ENCODE assay signal across 15 cellular contexts in the genomic region with DNA sequence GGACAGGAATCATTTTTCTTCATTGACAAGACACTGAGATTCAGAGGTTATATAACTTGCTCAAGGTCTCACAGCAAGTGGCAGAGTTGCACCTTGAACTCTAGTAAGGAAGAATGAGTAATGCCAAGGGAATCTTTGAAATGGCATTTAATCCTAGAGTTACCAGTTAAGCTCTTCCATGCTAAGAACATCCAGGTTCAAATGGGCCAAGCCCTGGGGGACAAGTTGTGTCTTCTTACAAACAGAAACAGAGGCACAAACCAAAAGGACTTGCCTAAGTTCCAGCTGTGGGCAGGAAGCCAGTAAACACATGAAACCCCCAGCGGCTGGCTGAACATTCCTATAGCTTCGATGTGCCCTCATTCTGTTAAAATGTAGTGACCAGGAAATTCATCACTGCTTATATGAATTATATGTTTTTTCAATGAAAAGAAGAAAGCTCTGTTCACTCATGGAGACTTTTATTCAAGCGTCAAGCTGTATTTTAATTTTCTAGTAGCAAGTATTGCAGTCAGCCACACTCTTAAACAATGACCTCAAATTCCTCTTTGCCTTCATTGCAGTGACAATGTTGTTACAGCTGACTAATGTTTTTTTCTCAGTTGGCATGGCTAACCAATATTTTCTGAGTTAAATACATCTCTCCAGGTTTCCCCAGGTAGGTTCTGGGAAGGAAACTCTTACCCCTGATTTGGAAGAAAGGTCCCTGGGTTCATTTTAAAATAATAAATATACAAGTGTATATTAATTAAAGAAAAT.
DNase-seq lines count a peak whose midpoint lies in the region; ATAC-seq, FAIRE-seq and TF ChIP-seq lines count a peak whose summit lies in the region.
"Had no signal": no experiment of that assay in that cellular context is flagged by ENCODE, and none has a peak within 500 bp of the region (broad histone marks: within the 10 kb centered on the region; RNA-seq: fewer than 3 reads in every experiment).

No MANE protein-coding gene starts in this region.

- H3K27me3 ChIP-seq in keratinocyte (ENCODE audit: control insufficient read depth, extremely low read depth, insufficient read depth, low read length) (no peaks in the 10 kb centered on the region), ascending aorta (no peaks in the 10 kb centered on the region)
- H3K27me3 ChIP-seq in CD8-positive, alpha-beta T cell (ENCODE audit: insufficient read depth, low read length): no peaks in the 10 kb centered on the region
- H3K27me3 ChIP-seq: heart left ventricle, testis had no signal

- H3K36me3 Mint-ChIP-seq in CD8-positive, alpha-beta T cell: no peaks in the 10 kb centered on the region
- H3K36me3 Mint-ChIP-seq: activated naive CD8-positive, alpha-beta T cell treated with anti-CD3 and anti-CD28 coated beads, Interleukin-2, amount 10 ng/mL, durations not matched to agents 7 days and 5 days; naive B cell had no signal

- peak; percentile 63 for DNase-seq in HT-29 (ENCODE audit: low spot score)
- DNase-seq in astrocyte of the hippocampus (ENCODE audit: low read depth, low spot score): peak; percentile 78
- DNase-seq in keratinocyte (ENCODE audit: low read depth, low spot score): no peak
- peak; percentile 75 for DNase-seq in smooth muscle cell of the brain vasculature (ENCODE audit: low read depth, low spot score)
- DNase-seq in stimulated activated naive CD4-positive, alpha-beta T cell treated with Interleukin-2 at 50 U/mL for 16 hours (lab: John Stamatoyannopoulos, UW): no peak
- DNase-seq in CD8-positive, alpha-beta T cell: no peak
- DNase-seq in ascending aorta (ENCODE audit: low spot score in 2 of 2): no peak
- no peak for DNase-seq in activated CD4-positive, alpha-beta T cell treated with anti-CD3 and anti-CD28 coated beads for 4 hours
- DNase-seq: activated naive CD8-positive, alpha-beta T cell treated with anti-CD3 and anti-CD28 coated beads, Interleukin-2, amount 10 ng/mL, durations not matched to agents 7 days and 5 days; heart left ventricle; left cardiac atrium; naive B cell; testis had no signal

- peaks cover 9% of the 10 kb centered on the region for H3K4me1 ChIP-seq in keratinocyte (ENCODE audit: control insufficient read depth, extremely low read depth, insufficient read depth, low read length)
- no peaks in the 10 kb centered on the region for H3K4me1 ChIP-seq in CD8-positive, alpha-beta T cell (ENCODE audit: insufficient read depth, low read length)
- H3K4me1 ChIP-seq in ascending aorta: no peaks in the 10 kb centered on the region
- H3K4me1 ChIP-seq: heart left ventricle, prostate gland, testis had no signal

- intact Hi-C loops in CD8-positive, alpha-beta T cell (cut with DNase I, micrococcal nuclease): no loop called here
- intact Hi-C loops in ascending aorta (cut with DNase I): no loop called here

- ATAC-seq in CD8-positive, alpha-beta T cell: no peak
- ATAC-seq: heart left ventricle, left cardiac atrium had no signal

- H3K27me3 Mint-ChIP-seq in CD8-positive, alpha-beta T cell (ENCODE audit: low read depth): no peaks in the 10 kb centered on the region
- H3K27me3 Mint-ChIP-seq: activated naive CD8-positive, alpha-beta T cell treated with anti-CD3 and anti-CD28 coated beads, Interleukin-2, amount 10 ng/mL, durations not matched to agents 7 days and 5 days; naive B cell had no signal

- CTCF ChIA-PET in CD8-positive, alpha-beta T cell (lab: Charles Lee): no interaction called here

- H3K79me2 ChIP-seq in keratinocyte (ENCODE audit: control insufficient read depth, insufficient read depth, low read length): no peaks in the 10 kb centered on the region

- H3K27ac ChIP-seq in keratinocyte (ENCODE audit: control insufficient read depth, insufficient read depth, low read length) (no peak overlapping the region), ascending aorta (no peak overlapping the region)
- no peak overlapping the region for H3K27ac ChIP-seq in CD8-positive, alpha-beta T cell (ENCODE audit: low read depth, low read length)
- H3K27ac ChIP-seq: heart left ventricle, prostate gland, testis had no signal

- H3K4me3 ChIP-seq in keratinocyte (ENCODE audit: control insufficient read depth in 2 of 3, extremely low read depth in 1 of 3, insufficient read depth in 2 of 3, low read depth in 1 of 3, low read length in 3 of 3) (no peak overlapping the region), ascending aorta (no peak overlapping the region)
- no peak overlapping the region for H3K4me3 ChIP-seq in CD8-positive, alpha-beta T cell (ENCODE audit: low read depth, low read length)
- H3K4me3 ChIP-seq: heart left ventricle, prostate gland, testis had no signal

- no peaks in the 10 kb centered on the region for H4K20me1 ChIP-seq in keratinocyte (ENCODE audit: control insufficient read depth, extremely low read depth, insufficient read depth, low read length)

- H3K9me3 ChIP-seq in keratinocyte (ENCODE audit: control insufficient read depth, low read depth, low read length) (no peaks in the 10 kb centered on the region), ascending aorta (no peaks in the 10 kb centered on the region)
- H3K9me3 ChIP-seq in CD8-positive, alpha-beta T cell (ENCODE audit: low read length): no peaks in the 10 kb centered on the region
- H3K9me3 ChIP-seq: prostate gland, testis had no signal

- no peak for TF ChIP-seq CTCF in keratinocyte (optimal IDR thresholded peaks at IDR 0.05 in 1 of 3, IDR thresholded peaks at IDR 0.05 in 1 of 3, conservative IDR thresholded peaks at IDR 0.05 in 1 of 3; ENCODE audit: extremely low read depth in 1 of 3, insufficient read depth in 2 of 3, low read length in 3 of 3)
- no peak for TF ChIP-seq CTCF in CD8-positive, alpha-beta T cell (IDR thresholded peaks at IDR 0.05)
- TF ChIP-seq CTCF in ascending aorta (IDR thresholded peaks at IDR 0.05): no peak

- peak overlapping the region; percentile 64 for H3K4me2 ChIP-seq in keratinocyte (ENCODE audit: control insufficient read depth, extremely low read depth, insufficient read depth, low read depth, low read length)

- peak; percentile 92 for FAIRE-seq in keratinocyte (lab: Jason Lieb, UNC)

- H3K9me3 Mint-ChIP-seq in CD8-positive, alpha-beta T cell: peaks cover 4% of the 10 kb centered on the region
- H3K9me3 Mint-ChIP-seq: T-helper 1 cell treated with Interleukin-12 subunit alpha and Interleukin-12 subunit beta and Interleukin-4 antibody, amounts not matched to agents 30 μg/mL and 1 μg/mL, for 36 hours had no signal

- no peak overlapping the region for H3K4me3 Mint-ChIP-seq in CD8-positive, alpha-beta T cell
- H3K4me3 Mint-ChIP-seq: activated naive CD8-positive, alpha-beta T cell treated with anti-CD3 and anti-CD28 coated beads, Interleukin-2, amount 10 ng/mL, durations not matched to agents 7 days and 5 days; naive B cell; T-helper 1 cell treated with Interleukin-12 subunit alpha and Interleukin-12 subunit beta and Interleukin-4 antibody, amounts not matched to agents 30 μg/mL and 1 μg/mL, for 36 hours had no signal

- H3K36me3 ChIP-seq in keratinocyte (ENCODE audit: control insufficient read depth in 2 of 2, extremely low read depth in 1 of 2, insufficient read depth in 2 of 2, low read length in 2 of 2) (no peaks in the 10 kb centered on the region), ascending aorta (no peaks in the 10 kb centered on the region)
- no peaks in the 10 kb centered on the region for H3K36me3 ChIP-seq in CD8-positive, alpha-beta T cell (ENCODE audit: insufficient read depth, low read length)
- H3K36me3 ChIP-seq: heart left ventricle, prostate gland had no signal

- no peak overlapping the region for H3K9ac ChIP-seq in keratinocyte (ENCODE audit: control insufficient read depth, extremely low read depth, insufficient read depth, low read length)

- H3K27ac Mint-ChIP-seq in CD8-positive, alpha-beta T cell: no peak overlapping the region
- H3K27ac Mint-ChIP-seq: activated naive CD8-positive, alpha-beta T cell treated with anti-CD3 and anti-CD28 coated beads, Interleukin-2, amount 10 ng/mL, durations not matched to agents 7 days and 5 days; naive B cell; T-helper 1 cell treated with Interleukin-12 subunit alpha and Interleukin-12 subunit beta and Interleukin-4 antibody, amounts not matched to agents 30 μg/mL and 1 μg/mL, for 36 hours had no signal

- H3K9me1 ChIP-seq in keratinocyte (ENCODE audit: control insufficient read depth, extremely low read depth, insufficient read depth, low read length): no peaks in the 10 kb centered on the region

- no peaks in the 10 kb centered on the region for H3K4me1 Mint-ChIP-seq in CD8-positive, alpha-beta T cell (ENCODE audit: low read depth)
- H3K4me1 Mint-ChIP-seq: activated naive CD8-positive, alpha-beta T cell treated with anti-CD3 and anti-CD28 coated beads, Interleukin-2, amount 10 ng/mL, durations not matched to agents 7 days and 5 days; naive B cell had no signal

- POLR2A ChIA-PET in CD8-positive, alpha-beta T cell (lab: Charles Lee): no interaction called here

- dilution Hi-C loops in keratinocyte (cut with MboI; ENCODE audit: extremely low pct_ligation_motif_present, low sequenced_read_pairs): no loop called here

- peak overlapping the region; percentile 36 for H2AFZ ChIP-seq in keratinocyte (ENCODE audit: control insufficient read depth, low read length)

Comparison
In these comparisons a context has a peak if more than half of its experiments do, and no peak if none do; other contexts are left out.
1. DNase-seq: peak in HT-29 (single experiment), astrocyte of the hippocampus (single experiment) and smooth muscle cell of the brain vasculature (single experiment); none in keratinocyte (single experiment), stimulated activated naive CD4-positive, alpha-beta T cell treated with Interleukin-2 at 50 U/mL for 16 hours (single experiment), CD8-positive, alpha-beta T cell (0 of 7), ascending aorta (0 of 2) and activated CD4-positive, alpha-beta T cell treated with anti-CD3 and anti-CD28 coated beads for 4 hours (0 of 2).